In the genomic region with DNA sequence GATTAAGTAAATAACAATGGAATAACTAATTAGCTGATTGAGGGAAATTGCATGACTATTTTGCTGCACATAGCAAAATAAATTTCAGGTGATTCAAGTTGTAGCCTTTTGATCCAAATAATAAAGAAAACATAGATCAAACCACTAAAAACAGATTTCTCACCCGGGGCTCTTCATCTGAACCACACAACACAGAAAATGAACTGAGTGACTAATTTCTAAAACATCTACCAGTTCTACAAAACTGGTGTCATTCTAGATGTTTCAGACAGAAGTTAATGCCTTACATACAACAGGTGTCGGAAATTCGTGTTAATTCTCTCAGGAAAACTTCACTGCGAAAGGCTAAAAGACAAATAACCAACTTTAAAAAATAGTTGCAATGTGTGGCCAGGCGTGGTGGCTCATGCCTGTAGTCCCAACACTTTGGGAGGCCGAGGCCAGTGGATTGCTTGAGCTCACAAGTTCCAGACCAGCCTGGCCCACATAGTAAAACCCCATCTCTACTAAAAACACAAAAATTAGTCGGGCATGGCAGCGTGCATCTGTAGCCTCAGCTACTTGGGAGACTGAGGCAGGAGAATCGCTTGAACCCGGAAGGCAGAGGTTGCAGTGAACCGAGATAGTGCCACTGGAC, we compare ENCODE assay signal across 2 cellular contexts.
TF ChIP-seq lines count a peak whose summit lies in the region.

No MANE protein-coding gene starts in this region.

TF ChIP-seq in HepG2, 621 proteins besides CTCF, POLR2A, EP300 and RAD21:
- TF ChIP-seq MEF2D (CRISPR knock-in tag; IDR thresholded peaks at IDR 0.05) (no peak), MAFF (IDR thresholded peaks at IDR 0.05; ENCODE audit: low read depth, low read length) (0 out of 2 replicates have a peak, but pooled peaks have one; percentile 19)
TF ChIP-seq in HepG2: peak in this region for 1.

TF ChIP-seq in K562, 482 proteins besides CTCF, POLR2A, EP300 and RAD21:
- TF ChIP-seq ZNF668 (CRISPR knock-in tag; IDR thresholded peaks at IDR 0.05) (no peak), HNRNPLL (IDR thresholded peaks at IDR 0.05; ENCODE audit: low read depth, low read length, poor library complexity, severe bottlenecking) (no peak), SLC30A9 (CRISPR knock-in tag; IDR thresholded peaks at IDR 0.05) (no peak)
TF ChIP-seq in K562: peak in this region for 0.
